37 cellular contexts compared by ENCODE assay signal in genomic region chr9:116331241-116331640, GRCh38.
"Had no signal": no experiment of that assay in that cellular context is flagged by ENCODE, and none has a peak within 500 bp of the region (broad histone marks: within the 10 kb centered on the region; RNA-seq: fewer than 3 reads in every experiment).

No MANE protein-coding gene starts in this region.

- ATAC-seq: activated CD4-positive, alpha-beta T cell treated with anti-CD3 and anti-CD28 coated beads for 36 hours; activated CD8-positive, alpha-beta memory T cell treated with anti-CD3 and anti-CD28 coated beads, Interleukin-2, amount 10 ng/mL, durations not matched to agents 7 days and 5 days; activated CD8-positive, alpha-beta T cell treated with anti-CD3 and anti-CD28 coated beads, Interleukin-2, amount 10 ng/mL, durations not matched to agents 7 days and 5 days; effector memory CD8-positive, alpha-beta T cell; gastroesophageal sphincter; heart right ventricle; T-cell had no signal

- H3K9me3 ChIP-seq: esophagus squamous epithelium, gastroesophageal sphincter, heart right ventricle had no signal

- DNase-seq: activated CD4-positive, alpha-beta memory T cell treated with anti-CD3 and anti-CD28 coated beads for 36 hours; activated CD4-positive, alpha-beta T cell treated with anti-CD3 and anti-CD28 coated beads for 36 hours; activated CD4-positive, alpha-beta T cell treated with anti-CD3 and anti-CD28 coated beads, Interleukin-2, amount 10 ng/mL, durations not matched to agents 24 days and 14 days; activated CD4-positive, CD25-positive, alpha-beta regulatory T cell; activated CD4-positive, CD25-positive, alpha-beta regulatory T cell treated with anti-CD3 and anti-CD28 coated beads, Interleukin-2, amount 50 U/mL, for 72 hours; activated CD8-positive, alpha-beta memory T cell treated with anti-CD3 and anti-CD28 coated beads, Interleukin-2, amount 10 ng/mL, durations not matched to agents 7 days and 5 days; activated CD8-positive, alpha-beta memory T cell treated with anti-CD3 and anti-CD28 coated beads, Interleukin-2, amount 50 U/mL, for 4 hours; activated CD8-positive, alpha-beta T cell treated with anti-CD3 and anti-CD28 coated beads, Interleukin-2, amount 10 ng/mL, durations not matched to agents 7 days and 5 days; activated effector memory CD4-positive, alpha-beta T cell treated with Interleukin-2 at 50 U/mL for 16 hours; activated gamma-delta T cell treated with Interleukin-2 at 50 U/mL for 16 hours; activated naive CD4-positive, alpha-beta T cell treated with anti-CD3 and anti-CD28 coated beads, Interleukin-2, amount 50 U/mL, for 16 hours; activated naive CD4-positive, alpha-beta T cell treated with Interleukin-2 at 50 U/mL for 16 hours; activated T-cell treated with anti-CD3 and anti-CD28 coated beads, Interleukin-2, amount 50 U/mL, for 1 hour; activated T-cell treated with anti-CD3 and anti-CD28 coated beads, Interleukin-2, amount 50 U/mL, for 48 hours; amniotic stem cell; anterior cingulate cortex; brain microvascular endothelial cell; cortex of kidney; dermis blood vessel endothelial cell; effector CD4-positive, alpha-beta T cell; effector memory CD8-positive, alpha-beta T cell; esophagus squamous epithelium; foreskin melanocyte; heart right ventricle; T-cell; T-helper 9 cell; WERI-Rb-1 had no signal

- H3K27me3 ChIP-seq: brain microvascular endothelial cell, esophagus squamous epithelium, heart right ventricle had no signal

- H3K36me3 Mint-ChIP-seq: activated CD4-positive, alpha-beta memory T cell treated with anti-CD3 and anti-CD28 coated beads for 36 hours; activated CD8-positive, alpha-beta memory T cell treated with anti-CD3 and anti-CD28 coated beads, Interleukin-2, amount 10 ng/mL, durations not matched to agents 7 days and 5 days; activated naive CD8-positive, alpha-beta T cell; T-cell had no signal

- H3K36me3 ChIP-seq: gastroesophageal sphincter, heart right ventricle, WERI-Rb-1 had no signal

- H3K27ac ChIP-seq: brain microvascular endothelial cell, epithelial cell of prostate, esophagus squamous epithelium, gastroesophageal sphincter, heart right ventricle, WERI-Rb-1 had no signal

- H3K9me3 Mint-ChIP-seq: activated CD4-positive, alpha-beta memory T cell treated with anti-CD3 and anti-CD28 coated beads for 36 hours; activated CD4-positive, alpha-beta T cell treated with anti-CD3 and anti-CD28 coated beads, Interleukin-2, amount 10 ng/mL, durations not matched to agents 24 days and 14 days; T-helper 1 cell treated with Interleukin-12 subunit alpha and Interleukin-12 subunit beta and Interleukin-4 antibody, amounts not matched to agents 30 μg/mL and 1 μg/mL, for 36 hours had no signal

- H3K4me1 Mint-ChIP-seq: activated CD4-positive, alpha-beta T cell treated with anti-CD3 and anti-CD28 coated beads for 36 hours; activated CD4-positive, alpha-beta T cell treated with anti-CD3 and anti-CD28 coated beads, Interleukin-2, amount 10 ng/mL, durations not matched to agents 24 days and 14 days; activated CD8-positive, alpha-beta memory T cell treated with anti-CD3 and anti-CD28 coated beads, Interleukin-2, amount 10 ng/mL, durations not matched to agents 7 days and 5 days; central memory CD8-positive, alpha-beta T cell; T-cell had no signal

- H3K4me3 Mint-ChIP-seq: activated CD4-positive, alpha-beta memory T cell treated with anti-CD3 and anti-CD28 coated beads for 36 hours; activated CD4-positive, alpha-beta T cell treated with anti-CD3 and anti-CD28 coated beads for 36 hours; activated CD4-positive, alpha-beta T cell treated with anti-CD3 and anti-CD28 coated beads, Interleukin-2, amount 10 ng/mL, durations not matched to agents 24 days and 14 days; activated CD8-positive, alpha-beta memory T cell treated with anti-CD3 and anti-CD28 coated beads, Interleukin-2, amount 10 ng/mL, durations not matched to agents 7 days and 5 days; activated CD8-positive, alpha-beta T cell treated with anti-CD3 and anti-CD28 coated beads, Interleukin-2, amount 10 ng/mL, durations not matched to agents 7 days and 5 days; activated naive CD8-positive, alpha-beta T cell; central memory CD8-positive, alpha-beta T cell; effector memory CD8-positive, alpha-beta T cell; T-cell; T-helper 1 cell treated with Interleukin-12 subunit alpha and Interleukin-12 subunit beta and Interleukin-4 antibody, amounts not matched to agents 30 μg/mL and 1 μg/mL, for 36 hours had no signal

- FAIRE-seq: astrocyte, bronchial epithelial cell, colon, endometrium, endothelial cell of umbilical vein had no signal

- H3K27ac Mint-ChIP-seq: activated CD4-positive, alpha-beta memory T cell treated with anti-CD3 and anti-CD28 coated beads for 36 hours; activated CD4-positive, alpha-beta T cell treated with anti-CD3 and anti-CD28 coated beads for 36 hours; activated CD4-positive, alpha-beta T cell treated with anti-CD3 and anti-CD28 coated beads, Interleukin-2, amount 10 ng/mL, durations not matched to agents 24 days and 14 days; activated CD8-positive, alpha-beta memory T cell treated with anti-CD3 and anti-CD28 coated beads, Interleukin-2, amount 10 ng/mL, durations not matched to agents 7 days and 5 days; activated CD8-positive, alpha-beta T cell treated with anti-CD3 and anti-CD28 coated beads, Interleukin-2, amount 10 ng/mL, durations not matched to agents 7 days and 5 days; activated naive CD8-positive, alpha-beta T cell; effector memory CD8-positive, alpha-beta T cell; T-cell; T-helper 1 cell treated with Interleukin-12 subunit alpha and Interleukin-12 subunit beta and Interleukin-4 antibody, amounts not matched to agents 30 μg/mL and 1 μg/mL, for 36 hours had no signal

- H3K4me3 ChIP-seq: esophagus squamous epithelium, gastroesophageal sphincter, heart right ventricle had no signal

- H3K27me3 Mint-ChIP-seq: activated CD4-positive, alpha-beta T cell treated with anti-CD3 and anti-CD28 coated beads, Interleukin-2, amount 10 ng/mL, durations not matched to agents 24 days and 14 days had no signal
